In the genomic region with DNA sequence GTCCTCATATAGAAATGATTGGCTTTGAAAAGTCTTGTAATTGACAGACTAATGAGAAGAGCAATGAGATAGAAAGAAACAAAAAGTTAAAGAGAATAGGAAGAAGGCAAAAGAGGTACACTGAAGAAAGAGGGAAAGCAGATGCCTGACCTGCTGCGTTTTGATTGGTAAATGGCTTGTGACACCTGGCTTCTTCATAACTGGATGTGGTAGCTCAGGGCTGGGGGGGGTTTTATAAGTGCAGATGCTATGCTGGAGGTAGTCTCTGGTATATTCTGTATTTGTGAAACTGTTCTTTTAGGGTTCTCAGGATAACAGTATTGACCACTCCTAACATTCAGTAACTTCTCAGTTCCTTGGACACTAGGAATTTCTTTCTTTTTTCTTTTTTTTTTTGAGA, we compare ENCODE assay signal across 1 cellular context.
TF ChIP-seq lines count a peak whose summit lies in the region.

No MANE protein-coding gene starts in this region.

TF ChIP-seq in GM12878, 131 proteins besides CTCF, POLR2A, EP300 and RAD21:
- TF ChIP-seq GABPA (IDR thresholded peaks at IDR 0.05; ENCODE audit: low read depth) (no peak), EED (IDR thresholded peaks at IDR 0.05; ENCODE audit: low read depth) (no peak), ZNF217 (IDR thresholded peaks at IDR 0.05) (no peak), YBX1 (IDR thresholded peaks at IDR 0.05) (no peak), CREB1 (IDR thresholded peaks at IDR 0.05; ENCODE audit: low read depth) (no peak)
- TF ChIP-seq, protein P1, sequence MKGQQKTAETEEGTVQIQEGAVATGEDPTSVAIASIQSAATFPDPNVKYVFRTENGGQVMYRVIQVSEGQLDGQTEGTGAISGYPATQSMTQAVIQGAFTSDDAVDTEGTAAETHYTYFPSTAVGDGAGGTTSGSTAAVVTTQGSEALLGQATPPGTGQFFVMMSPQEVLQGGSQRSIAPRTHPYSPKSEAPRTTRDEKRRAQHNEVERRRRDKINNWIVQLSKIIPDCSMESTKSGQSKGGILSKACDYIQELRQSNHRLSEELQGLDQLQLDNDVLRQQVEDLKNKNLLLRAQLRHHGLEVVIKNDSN (IDR thresholded peaks at IDR 0.05; ENCODE audit: borderline replicate concordance, extremely low read length, insufficient read depth, low read depth, low read length), result no peak
